In the genomic region with DNA sequence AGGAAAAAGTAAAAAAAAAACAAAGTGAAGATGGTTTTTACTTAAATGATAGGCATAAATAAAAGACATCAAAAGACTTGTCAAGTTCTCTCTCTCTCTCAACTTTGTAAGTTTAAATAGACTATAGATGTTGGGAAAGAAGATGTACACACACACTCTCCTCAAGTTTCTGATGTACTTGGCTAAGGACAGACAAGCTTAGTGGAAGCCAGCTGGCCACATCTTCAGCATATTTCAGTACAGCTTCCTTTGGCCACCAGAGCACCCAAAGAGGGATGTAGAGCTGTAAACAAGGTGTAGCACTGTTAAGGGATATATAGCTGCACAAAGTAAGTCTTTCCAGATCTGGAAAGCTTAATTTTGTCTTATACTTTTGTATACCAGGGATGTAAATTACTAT, we compare ENCODE assay signal across 15 cellular contexts.
"Had no signal": no experiment of that assay in that cellular context is flagged by ENCODE, and none has a peak within 500 bp of the region (broad histone marks: within the 10 kb centered on the region; RNA-seq: fewer than 3 reads in every experiment).

No MANE protein-coding gene starts in this region.

- H3K27me3 ChIP-seq: brain microvascular endothelial cell, right lobe of liver, testis, upper lobe of right lung had no signal

- DNase-seq: activated CD4-positive, alpha-beta T cell treated with anti-CD3 and anti-CD28 coated beads, Interleukin-2, amount 50 U/mL, for 4 hours; activated CD4-positive, CD25-positive, alpha-beta regulatory T cell; activated CD8-positive, alpha-beta memory T cell treated with anti-CD3 and anti-CD28 coated beads, Interleukin-2, amount 10 ng/mL, durations not matched to agents 7 days and 5 days; activated effector memory CD4-positive, alpha-beta T cell treated with anti-CD3 and anti-CD28 coated beads, Interleukin-2, amount 50 U/mL, for 16 hours; activated T-cell treated with anti-CD3 and anti-CD28 coated beads, Interleukin-2, amount 50 U/mL, for 4 hours; amygdala; brain microvascular endothelial cell; endodermal cell; hippocampal formation; naive thymus-derived CD4-positive, alpha-beta T cell; right lobe of liver; stimulated activated CD4-positive, alpha-beta T cell treated with anti-CD3 and anti-CD28 coated beads, Interleukin-2, amount 100 ng/mL, for 48 hours; testis; upper lobe of right lung had no signal

- H3K36me3 ChIP-seq: brain microvascular endothelial cell, right lobe of liver, upper lobe of right lung had no signal

- H3K9me3 ChIP-seq: right lobe of liver, testis, upper lobe of right lung had no signal

- H3K4me1 ChIP-seq: right lobe of liver, testis, upper lobe of right lung had no signal

- H3K4me3 ChIP-seq: lung, right lobe of liver, testis, upper lobe of right lung had no signal

- H3K27ac ChIP-seq: brain microvascular endothelial cell, right lobe of liver, testis, upper lobe of right lung had no signal
